Comparison of ENCODE assay signal across 24 cellular contexts in the genomic region with DNA sequence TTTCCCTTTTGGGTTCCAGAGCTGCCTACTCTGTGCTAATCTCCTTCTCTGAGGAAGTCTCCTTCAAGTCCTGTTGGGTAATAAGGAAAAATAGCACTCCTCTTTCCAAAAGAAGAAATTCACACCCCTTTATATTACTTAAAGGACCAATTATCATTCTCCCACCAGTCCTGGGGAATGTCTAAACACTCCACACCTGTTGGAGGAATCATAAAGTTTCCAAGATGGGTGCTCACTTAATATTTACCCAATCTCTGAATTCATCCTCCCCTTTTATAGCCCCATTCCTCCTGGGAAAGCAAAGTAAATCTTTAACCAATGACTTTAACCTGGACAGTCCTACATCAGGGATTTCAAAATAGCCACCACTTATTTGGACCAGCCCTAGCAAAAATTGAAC.
"Had no signal": no experiment of that assay in that cellular context is flagged by ENCODE, and none has a peak within 500 bp of the region (broad histone marks: within the 10 kb centered on the region; RNA-seq: fewer than 3 reads in every experiment).

No MANE protein-coding gene starts in this region.

- H3K4me1 ChIP-seq: neural progenitor cell, parathyroid adenoma, psoas muscle, right lobe of liver, sigmoid colon, stomach, thyroid gland, tibial nerve, upper lobe of right lung, uterus had no signal

- H3K4me3 ChIP-seq: neural progenitor cell, ovary, psoas muscle, right lobe of liver, sigmoid colon, stomach, thoracic aorta, thyroid gland, tibial nerve, upper lobe of right lung, uterus had no signal

- ATAC-seq: natural killer cell; psoas muscle; right cardiac atrium; right lobe of liver; stimulated activated effector memory CD8-positive, alpha-beta T cell treated with anti-CD3 and anti-CD28 coated beads, Interleukin-12 subunit alpha, Interleukin-12 subunit beta, amount 100 ng/mL, for 72 hours; stimulated activated naive B cell treated with anti-CD40 and anti-IgM and Interleukin-4, amounts not matched to agents 10 μg/mL and 1 μg/mL and 100 μg/mL, for 72 hours; upper lobe of right lung had no signal

- H3K9me3 ChIP-seq: ovary, psoas muscle, right lobe of liver, sigmoid colon, stomach, thoracic aorta, thyroid gland, tibial nerve, upper lobe of right lung, uterus had no signal

- H3K36me3 ChIP-seq: neural progenitor cell, ovary, right lobe of liver, sigmoid colon, stomach, thoracic aorta, thyroid gland, tibial nerve, upper lobe of right lung, uterus had no signal

- DNase-seq: natural killer cell; occipital lobe; ovary; posterior cingulate gyrus; psoas muscle; right cardiac atrium; right lobe of liver; sigmoid colon; small intestine; stimulated activated CD4-positive, alpha-beta T cell treated with anti-CD3 and anti-CD28 coated beads, Interleukin-15, amount 100 ng/mL, for 24 hours; stimulated activated CD4-positive, alpha-beta T cell treated with anti-CD3 and anti-CD28 coated beads, Interleukin-2, amount 100 ng/mL, for 24 hours; stimulated activated CD4-positive, alpha-beta T cell treated with anti-CD3 and anti-CD28 coated beads, Interleukin-2, amount 100 ng/mL, for 48 hours; stimulated activated CD4-positive, alpha-beta T cell treated with anti-CD3 and anti-CD28 coated beads, Interleukin-4, amount 100 ng/mL, for 24 hours; stimulated activated naive B cell treated with anti-CD40 and anti-IgM and Interleukin-4, amounts not matched to agents 10 μg/mL and 1 μg/mL and 100 μg/mL, for 72 hours; stimulated activated naive CD4-positive, alpha-beta T cell treated with Interleukin-2 at 50 U/mL for 16 hours; stomach; thyroid gland; upper lobe of right lung; uterus had no signal
